ENCODE assay signal across 8 cellular contexts in the genomic region with DNA sequence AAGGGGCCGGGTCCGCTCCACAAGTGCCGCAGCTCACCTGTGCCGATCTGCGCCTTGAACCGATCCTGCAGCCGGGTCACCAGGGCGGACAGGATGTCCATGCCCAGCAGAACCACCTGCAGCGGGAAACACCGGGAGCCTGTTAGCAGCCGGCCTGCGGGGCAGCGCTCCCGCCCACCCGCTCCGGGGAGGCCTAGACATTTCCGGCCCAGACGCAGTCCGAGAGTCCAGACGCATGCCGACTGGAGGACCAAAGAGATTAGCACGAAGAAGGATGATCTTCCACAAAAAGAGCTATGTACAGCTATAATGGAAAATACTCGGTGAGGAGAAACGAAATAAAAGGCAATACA. TPM values are rescaled to one million over a fixed set of nuclear protein-coding genes. Genes with fewer than 3 reads are reported as not detected.
DNase-seq lines count a peak whose midpoint lies in the region; ATAC-seq and TF ChIP-seq lines count a peak whose summit lies in the region.

No MANE protein-coding gene starts in this region.

- H3K4me3 ChIP-seq in RWPE2 (ENCODE audit: severe bottlenecking): peak overlapping the region; percentile 55
- peak overlapping the region; percentile 57 for H3K4me3 ChIP-seq in lung
- peak overlapping the region; percentile 85 for H3K4me3 ChIP-seq in suprapubic skin

- H3K27ac ChIP-seq in RWPE2 (ENCODE audit: poor library complexity, severe bottlenecking): peak overlapping the region; percentile 97
- H3K27ac ChIP-seq in lung (ENCODE audit: low read depth in 1 of 2, low read length in 1 of 2): peak overlapping the region; percentile 98 to 99
- peak overlapping the region; percentile 98 for H3K27ac ChIP-seq in suprapubic skin

- 0% methylated on average over 24 of the region's 24 CpGs for WGBS in lung, 2 donors
- WGBS in suprapubic skin: 2% methylated on average over 24 of the region's 24 CpGs

- DNase-seq in DMS53 (lab: John Stamatoyannopoulos, UW) (peak; percentile 92), RWPE2 (ENCODE audit: low spot score) (peak; percentile 84), dedifferentiated amniotic fluid mesenchymal stem cell (ENCODE audit: extremely low spot score) (peak; percentile 56), lung (ENCODE audit: low spot score) (peak; percentile 74), suprapubic skin (ENCODE audit: low spot score in 2 of 2) (peak; percentile 78 to 87), germinal center (ENCODE audit: low spot score) (no peak)

- TF ChIP-seq EP300 in suprapubic skin (IDR thresholded peaks at IDR 0.05): no peak

- ATAC-seq in GM19328 (IDR thresholded peaks at IDR 0.05; ENCODE audit: unreplicated experiment) (peak; percentile 47), HG03354 (IDR thresholded peaks at IDR 0.05; ENCODE audit: poor library complexity, severe bottlenecking, unreplicated experiment) (peak; percentile 63), RWPE2 (ENCODE audit: low read depth) (peak; percentile 60), lung (ENCODE audit: insufficient read depth, low FRiP score) (peak; percentile 55)

- H3K36me3 ChIP-seq in RWPE2 (ENCODE audit: low read depth): peaks cover 33% of the 10 kb centered on the region
- peaks cover 0 to 2% of the 10 kb centered on the region in 2 donors for H3K36me3 ChIP-seq in lung (ENCODE audit: control insufficient read depth in 2 of 2, insufficient read depth in 2 of 2, low read length in 2 of 2)
- peaks cover 7% of the 10 kb centered on the region for H3K36me3 ChIP-seq in suprapubic skin

- H3K9me3 ChIP-seq in RWPE2 (ENCODE audit: severe bottlenecking) (no peaks in the 10 kb centered on the region), lung (ENCODE audit: control insufficient read depth in 2 of 2, insufficient read depth in 1 of 2, low read length in 1 of 2) (no peaks in the 10 kb centered on the region), suprapubic skin (no peaks in the 10 kb centered on the region)

- TF ChIP-seq CTCF in RWPE2 (IDR thresholded peaks at IDR 0.05; ENCODE audit: poor library complexity, severe bottlenecking): no peak
- no peak for TF ChIP-seq CTCF in lung (IDR thresholded peaks at IDR 0.05; ENCODE audit: control extremely low read depth, extremely low read depth)
- TF ChIP-seq CTCF in suprapubic skin (IDR thresholded peaks at IDR 0.05): no peak

- H3K27me3 ChIP-seq in RWPE2 (ENCODE audit: insufficient read depth, poor library complexity, severe bottlenecking): no peaks in the 10 kb centered on the region
- H3K27me3 ChIP-seq in lung (ENCODE audit: control insufficient read depth, insufficient read depth): no peaks in the 10 kb centered on the region
- H3K27me3 ChIP-seq in suprapubic skin: no peaks in the 10 kb centered on the region

- H3K4me1 ChIP-seq in RWPE2 (ENCODE audit: insufficient read depth, poor library complexity, severe bottlenecking): peaks cover 58% of the 10 kb centered on the region
- peaks cover 8 to 13% of the 10 kb centered on the region in 2 donors for H3K4me1 ChIP-seq in lung (ENCODE audit: control insufficient read depth in 2 of 2, insufficient read depth in 2 of 2, low read length in 2 of 2)
- peaks cover 55% of the 10 kb centered on the region for H3K4me1 ChIP-seq in suprapubic skin

- no peak for TF ChIP-seq POLR2A in suprapubic skin (IDR thresholded peaks at IDR 0.05)

RNA-seq across cellular contexts. Expression of a gene that starts 0.5 kb away (rescaled TPM):
- total RNA-seq in lung: not detected
- not detected for polyA plus RNA-seq in lung
- not detected for total RNA-seq in suprapubic skin
